ENCODE assay signal across 9 cellular contexts in genomic region chr5:157571357-157571827, GRCh38. TPM values are rescaled to one million over a fixed set of nuclear protein-coding genes. Genes with fewer than 3 reads are reported as not detected.
DNase-seq lines count a peak whose midpoint lies in the region; ATAC-seq, FAIRE-seq and TF ChIP-seq lines count a peak whose summit lies in the region.
"Had no signal": no experiment of that assay in that cellular context is flagged by ENCODE, and none has a peak within 500 bp of the region (broad histone marks: within the 10 kb centered on the region; RNA-seq: fewer than 3 reads in every experiment).

No MANE protein-coding gene starts in this region.

- no peak for FAIRE-seq in RCC 7860 (lab: Jason Lieb, UNC)
- FAIRE-seq: colon had no signal

- H3K9me3 Mint-ChIP-seq in stimulated activated naive CD8-positive, alpha-beta T cell treated with anti-CD3 and anti-CD28 coated beads, Interleukin-15, Interleukin-2, amounts not matched to agents 100 ng/mL and 50 ng/mL, for 24 hours, result no peaks in the 10 kb centered on the region
- H3K9me3 Mint-ChIP-seq in chondrocyte (ENCODE audit: low read depth), result no peaks in the 10 kb centered on the region
- H3K9me3 Mint-ChIP-seq in nephron, result no peaks in the 10 kb centered on the region

- no peak for ATAC-seq in stimulated activated naive CD8-positive, alpha-beta T cell treated with anti-CD3 and anti-CD28 coated beads, Interleukin-15, Interleukin-2, amounts not matched to agents 100 U/mL and 50 U/mL, for 24 hours
- ATAC-seq in HG02981 (IDR thresholded peaks at IDR 0.05; ENCODE audit: unreplicated experiment), result peak; percentile 92

- no peak overlapping the region for H3K4me3 ChIP-seq in foreskin fibroblast (ENCODE audit: low read depth in 1 of 2, low read length in 2 of 2)

- H3K4me3 Mint-ChIP-seq in stimulated activated naive CD8-positive, alpha-beta T cell treated with anti-CD3 and anti-CD28 coated beads, Interleukin-15, Interleukin-2, amounts not matched to agents 100 ng/mL and 50 ng/mL, for 24 hours, result peak overlapping the region; percentile 63
- H3K4me3 Mint-ChIP-seq in chondrocyte (ENCODE audit: unreplicated experiment) (peak overlapping the region; percentile 45), nephron (peak overlapping the region; percentile 2 to 77 (median 76))

- H3K27ac Mint-ChIP-seq in stimulated activated naive CD8-positive, alpha-beta T cell treated with anti-CD3 and anti-CD28 coated beads, Interleukin-15, Interleukin-2, amounts not matched to agents 100 ng/mL and 50 ng/mL, for 24 hours, result peak overlapping the region; percentile 66
- H3K27ac Mint-ChIP-seq in chondrocyte (ENCODE audit: unreplicated experiment) (peak overlapping the region; percentile 88), nephron (peak overlapping the region; percentile 14 to 74 (median 38))

- no peak for DNase-seq in stimulated activated naive CD8-positive, alpha-beta T cell treated with anti-CD3 and anti-CD28 coated beads, Interleukin-15, Interleukin-2, amounts not matched to agents 100 U/mL and 50 U/mL, for 24 hours
- DNase-seq in RCC 7860 (ENCODE audit: low spot score) (peak; percentile 51), chondrocyte (ENCODE audit: low spot score) (no peak), foreskin fibroblast (no peak), NCI-H69 (lab: John Stamatoyannopoulos, UW) (no peak)

- peaks cover 69% of the 10 kb centered on the region for H3K4me1 Mint-ChIP-seq in stimulated activated naive CD8-positive, alpha-beta T cell treated with anti-CD3 and anti-CD28 coated beads, Interleukin-15, Interleukin-2, amounts not matched to agents 100 ng/mL and 50 ng/mL, for 24 hours (ENCODE audit: low read depth)
- H3K4me1 Mint-ChIP-seq in chondrocyte (ENCODE audit: low read depth) (peaks cover 47% of the 10 kb centered on the region), nephron (peaks cover 39% of the 10 kb centered on the region)

- TF ChIP-seq CTCF in chondrocyte (IDR thresholded peaks at IDR 0.05) (no peak), nephron (IDR thresholded peaks at IDR 0.05; ENCODE audit: unreplicated experiment in 3 of 3) (no peak), foreskin fibroblast (IDR thresholded peaks at IDR 0.05; ENCODE audit: low read depth, low read length) (no peak)

- H3K36me3 Mint-ChIP-seq in stimulated activated naive CD8-positive, alpha-beta T cell treated with anti-CD3 and anti-CD28 coated beads, Interleukin-15, Interleukin-2, amounts not matched to agents 100 ng/mL and 50 ng/mL, for 24 hours (ENCODE audit: low read depth), result peaks cover 11% of the 10 kb centered on the region
- peaks cover 17% of the 10 kb centered on the region for H3K36me3 Mint-ChIP-seq in chondrocyte (ENCODE audit: low read depth)
- peaks cover 10% of the 10 kb centered on the region for H3K36me3 Mint-ChIP-seq in nephron (ENCODE audit: low read depth)

- H3K27me3 Mint-ChIP-seq in stimulated activated naive CD8-positive, alpha-beta T cell treated with anti-CD3 and anti-CD28 coated beads, Interleukin-15, Interleukin-2, amounts not matched to agents 100 ng/mL and 50 ng/mL, for 24 hours, result peaks cover 27% of the 10 kb centered on the region
- no peaks in the 10 kb centered on the region for H3K27me3 Mint-ChIP-seq in chondrocyte (ENCODE audit: low read depth)
- peaks cover 7% of the 10 kb centered on the region for H3K27me3 Mint-ChIP-seq in nephron (ENCODE audit: low read depth)

RNA-seq across cellular contexts. Expression of gene ADAM19, which starts 4.2 kb away (rescaled TPM):
- total RNA-seq in chondrocyte, result 43.5 to 125 TPM (median 125 TPM) in 3 replicates

Comparison
In these comparisons a context has a peak if more than half of its experiments do, and no peak if none do; other contexts are left out.
1. H3K27ac Mint-ChIP-seq: peak in every context shown above with its lines; median percentile 88 in chondrocyte; 66 in stimulated activated naive CD8-positive, alpha-beta T cell treated with anti-CD3 and anti-CD28 coated beads, Interleukin-15, Interleukin-2, amounts not matched to agents 100 ng/mL and 50 ng/mL, for 24 hours; 38 in nephron.